In genomic region chr17:3641717-3642486, GRCh38 we compare ENCODE assay signal across 1 cellular context.
TF ChIP-seq lines count a peak whose summit lies in the region.

No MANE protein-coding gene starts in this region.

TF ChIP-seq in K562, 482 proteins besides CTCF, POLR2A, EP300 and RAD21 (continued from another document):
- TF ChIP-seq RNF219 (CRISPR knock-in tag; IDR thresholded peaks at IDR 0.05) (no peak), SOX6 (IDR thresholded peaks at IDR 0.05) (peak; percentile 91), ZNF224 (CRISPR knock-in tag; IDR thresholded peaks at IDR 0.05) (no peak), EHMT2 (IDR thresholded peaks at IDR 0.05) (no peak), HMG20A (CRISPR knock-in tag; conservative IDR thresholded peaks at IDR 0.05) (no peak), TRIM24 (IDR thresholded peaks at IDR 0.05) (no peak), HDAC6 (IDR thresholded peaks at IDR 0.05; ENCODE audit: low read depth, low read length) (no peak), HDAC2 (IDR thresholded peaks at IDR 0.05) (peak; percentile 55; the same call in 1 of the 2 replicates), MXI1 (IDR thresholded peaks at IDR 0.05; ENCODE audit: low read depth, low read length) (no peak), RAD51 (IDR thresholded peaks at IDR 0.05; ENCODE audit: borderline replicate concordance, low read depth) (no peak), ZNF507 (tag; conservative IDR thresholded peaks at IDR 0.05) (no peak), ZFP30 (CRISPR knock-in tag; IDR thresholded peaks at IDR 0.05; ENCODE audit: borderline replicate concordance) (no peak), PYGO2 (tag; IDR thresholded peaks at IDR 0.05) (no peak), NFIX (CRISPR knock-in tag; IDR thresholded peaks at IDR 0.05; ENCODE audit: low read depth) (no peak), FIP1L1 (IDR thresholded peaks at IDR 0.05; ENCODE audit: low read depth, low read length, poor library complexity, severe bottlenecking) (no peak), ZZZ3 (IDR thresholded peaks at IDR 0.05) (no peak), MTA3 (IDR thresholded peaks at IDR 0.05; ENCODE audit: borderline replicate concordance) (no peak), GABPB1 (CRISPR knock-in tag; IDR thresholded peaks at IDR 0.05) (no peak), CBFA2T3 (IDR thresholded peaks at IDR 0.05) (peak; percentile 57; the same call in 1 of the 2 replicates), ELF4 (CRISPR knock-in tag; IDR thresholded peaks at IDR 0.05) (no peak), ZNF518B (CRISPR knock-in tag; IDR thresholded peaks at IDR 0.05) (no peak), RFX7 (CRISPR knock-in tag; IDR thresholded peaks at IDR 0.05) (no peak), NFE2L1 (tag; IDR thresholded peaks at IDR 0.05; ENCODE audit: borderline replicate concordance, low read depth) (no peak), KLF1 (tag; IDR thresholded peaks at IDR 0.05) (no peak), GABPB2 (CRISPR knock-in tag; conservative IDR thresholded peaks at IDR 0.05) (no peak), KDM4B (IDR thresholded peaks at IDR 0.05; ENCODE audit: borderline replicate concordance in 2 of 2, low read depth in 1 of 2) (no peak), ZNF75A (CRISPR knock-in tag; IDR thresholded peaks at IDR 0.05) (no peak), POLR2AphosphoS2 (IDR thresholded peaks at IDR 0.05; ENCODE audit: low read length) (no peak), SRF (CRISPR knock-in tag; IDR thresholded peaks at IDR 0.05) (no peak), CBX5 (IDR thresholded peaks at IDR 0.05; ENCODE audit: borderline replicate concordance, low read depth) (no peak), CCNT2 (IDR thresholded peaks at IDR 0.05; ENCODE audit: borderline replicate concordance, extremely low read depth, insufficient read length, low read depth, low read length) (no peak), HDAC3 (IDR thresholded peaks at IDR 0.05; ENCODE audit: borderline replicate concordance, partially characterized antibody) (no peak), GATAD2B (IDR thresholded peaks at IDR 0.05; ENCODE audit: borderline replicate concordance) (no peak), HES1 (IDR thresholded peaks at IDR 0.05; ENCODE audit: low read depth) (peak; percentile 82), E2F3 (CRISPR knock-in tag; IDR thresholded peaks at IDR 0.05) (no peak), CBX3 (IDR thresholded peaks at IDR 0.05; ENCODE audit: borderline replicate concordance in 1 of 2, low read length in 2 of 2) (no peak), ARID1B (IDR thresholded peaks at IDR 0.05) (peak; percentile 53), SIX5 (IDR thresholded peaks at IDR 0.05; ENCODE audit: borderline replicate concordance in 1 of 2, insufficient read depth in 1 of 2, low read depth in 1 of 2, low read length in 2 of 2) (no peak), OTX1 (CRISPR knock-in tag; IDR thresholded peaks at IDR 0.05) (no peak), SUPT5H (IDR thresholded peaks at IDR 0.05) (no peak), KDM5B (IDR thresholded peaks at IDR 0.05; ENCODE audit: insufficient replicate concordance, low read depth, low read length) (no peak), SAP30 (IDR thresholded peaks at IDR 0.05; ENCODE audit: borderline replicate concordance, insufficient read depth, low read depth, low read length, poor library complexity, severe bottlenecking) (no peak), STAT5B (CRISPR knock-in tag; IDR thresholded peaks at IDR 0.05) (no peak), NCOR1 (IDR thresholded peaks at IDR 0.05) (no peak), CREBBP (IDR thresholded peaks at IDR 0.05; ENCODE audit: low read depth, low read length) (no peak), BCOR (IDR thresholded peaks at IDR 0.05) (0 out of 2 replicates have a peak, but pooled peaks have one; percentile 33), ZBTB17 (CRISPR knock-in tag; IDR thresholded peaks at IDR 0.05) (no peak), ATF3 (IDR thresholded peaks at IDR 0.05) (peak; percentile 25; the same call in 1 of the 2 replicates), ATF3 (CRISPR knock-in tag; conservative IDR thresholded peaks at IDR 0.05) (no peak), HDAC1 (IDR thresholded peaks at IDR 0.05) (peak in 1 of 2 experiments; percentile 63; a peak in 1 of 4 replicates), ZEB2 (IDR thresholded peaks at IDR 0.05) (no peak), ETV5 (CRISPR knock-in tag; IDR thresholded peaks at IDR 0.05; ENCODE audit: low read depth) (no peak)
- TF ChIP-seq, protein P1, sequence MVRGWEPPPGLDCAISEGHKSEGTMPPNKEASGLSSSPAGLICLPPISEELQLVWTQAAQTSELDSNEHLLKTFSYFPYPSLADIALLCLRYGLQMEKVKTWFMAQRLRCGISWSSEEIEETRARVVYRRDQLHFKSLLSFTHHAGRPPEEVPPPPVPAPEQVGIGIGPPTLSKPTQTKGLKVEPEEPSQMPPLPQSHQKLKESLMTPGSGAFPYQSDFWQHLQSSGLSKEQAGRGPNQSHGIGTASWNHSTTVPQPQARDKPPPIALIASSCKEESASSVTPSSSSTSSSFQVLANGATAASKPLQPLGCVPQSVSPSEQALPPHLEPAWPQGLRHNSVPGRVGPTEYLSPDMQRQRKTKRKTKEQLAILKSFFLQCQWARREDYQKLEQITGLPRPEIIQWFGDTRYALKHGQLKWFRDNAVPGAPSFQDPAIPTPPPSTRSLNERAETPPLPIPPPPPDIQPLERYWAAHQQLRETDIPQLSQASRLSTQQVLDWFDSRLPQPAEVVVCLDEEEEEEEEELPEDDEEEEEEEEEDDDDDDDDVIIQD (CRISPR knock-in tag; IDR thresholded peaks at IDR 0.05): no peak
- TF ChIP-seq, protein P2, sequence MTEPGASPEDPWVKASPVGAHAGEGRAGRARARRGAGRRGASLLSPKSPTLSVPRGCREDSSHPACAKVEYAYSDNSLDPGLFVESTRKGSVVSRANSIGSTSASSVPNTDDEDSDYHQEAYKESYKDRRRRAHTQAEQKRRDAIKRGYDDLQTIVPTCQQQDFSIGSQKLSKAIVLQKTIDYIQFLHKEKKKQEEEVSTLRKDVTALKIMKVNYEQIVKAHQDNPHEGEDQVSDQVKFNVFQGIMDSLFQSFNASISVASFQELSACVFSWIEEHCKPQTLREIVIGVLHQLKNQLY (CRISPR knock-in tag; conservative IDR thresholded peaks at IDR 0.05): no peak
